Comparison of ENCODE assay signal across 8 cellular contexts in genomic region chr7:45259966-45260646, GRCh38.
A peak's percentile ranks its signal among the peaks of the same experiment; 100 is the strongest.
DNase-seq lines count a peak whose midpoint lies in the region; ATAC-seq, FAIRE-seq and TF ChIP-seq lines count a peak whose summit lies in the region.

No MANE protein-coding gene starts in this region.

- peak overlapping the region; percentile 43; the same call in 2 of the 3 replicates for H3K4me2 ChIP-seq in A549

- peak; percentile 88 for TF ChIP-seq CTCF in A549 (IDR thresholded peaks at IDR 0.05)

- H3K4me3 ChIP-seq in A549 (no peak overlapping the region), iPS DF 6.9 (ENCODE audit: low read length) (no peak overlapping the region)

- H3K27ac ChIP-seq in A549 = no peak overlapping the region
- H3K27ac ChIP-seq in iPS DF 6.9 (ENCODE audit: low read length) = no peak overlapping the region

- DNase-seq in A549 (ENCODE audit: low read depth in 1 of 2, low spot score in 1 of 2) (peak; percentile 39 to 60), HuH-7 (ENCODE audit: low spot score) (peak; percentile 65), T-helper 9 cell (peak; percentile 65), astrocyte of the hippocampus (ENCODE audit: low read depth, low spot score) (peak; percentile 44), iPS DF 6.9 (ENCODE audit: low read depth, low spot score) (peak; percentile 52), NCI-H748 treated with DMSO at 0.1 percent for 48 hours (lab: John Stamatoyannopoulos, UW) (no peak)
- peak; percentile 72 for DNase-seq in stimulated activated CD4-positive, alpha-beta T cell treated with anti-CD3 and anti-CD28 coated beads, Interleukin-12 subunit alpha, Interleukin-12 subunit beta, amount 100 ng/mL, for 4 hours

- 39% methylated on average over 18 of the region's 30 CpGs for WGBS in A549 (ENCODE audit: missing lambda C conversion rate)
- no CpG with 5 or more reads among the region's 30 CpGs for WGBS in iPS DF 6.9 (ENCODE audit: insufficient coverage, insufficient read length)

- no peak for TF ChIP-seq EP300 in A549 (IDR thresholded peaks at IDR 0.05)

- H3K27me3 ChIP-seq in iPS DF 6.9 (ENCODE audit: control insufficient read depth, insufficient read depth, low read length) = no peaks in the 10 kb centered on the region

- H3K9me3 ChIP-seq in A549 = no peaks in the 10 kb centered on the region
- no peaks in the 10 kb centered on the region for H3K9me3 ChIP-seq in iPS DF 6.9 (ENCODE audit: control insufficient read depth, insufficient read depth, low read length)

- ATAC-seq in A549 (peak; percentile 82 to 96), GM18498 (IDR thresholded peaks at IDR 0.05; ENCODE audit: unreplicated experiment) (peak; percentile 70)

- POLR2A ChIA-PET in A549 (lab: Yijun Ruan, JAX) = no interaction called here

- no peak for FAIRE-seq in A549 (lab: Jason Lieb, UNC)

- no peak for TF ChIP-seq POLR2A in A549 (IDR thresholded peaks at IDR 0.05; ENCODE audit: low read length)

- TF ChIP-seq RAD21 in A549 (conservative IDR thresholded peaks at IDR 0.05 in 1 of 2, IDR thresholded peaks at IDR 0.05 in 1 of 2) = peak; percentile 87 to 89

- no peaks in the 10 kb centered on the region for H3K36me3 ChIP-seq in iPS DF 6.9 (ENCODE audit: control insufficient read depth, insufficient read depth, low read length)

- CTCF ChIA-PET in A549 (lab: Yijun Ruan, JAX) = interaction anchor here (0.6 to 5.2 kb wide), 44 partner anchors 9 to 508 kb away, joined by 3 to 112 read pairs (median 4); partner anchors contain the start of gene RAMP3

- H3K4me1 ChIP-seq in A549 = no peaks in the 10 kb centered on the region
- 0 out of 2 replicates have a peak, but pooled peaks cover 1% of the 10 kb centered on the region for H3K4me1 ChIP-seq in iPS DF 6.9 (ENCODE audit: control insufficient read depth, insufficient read depth, low read length)

TF ChIP-seq in A549, 52 proteins besides CTCF, POLR2A, EP300 and RAD21:
- no peak for TF ChIP-seq CHD4 (IDR thresholded peaks at IDR 0.05; ENCODE audit: borderline replicate concordance)
- TF ChIP-seq CEBPB (IDR thresholded peaks at IDR 0.05) = no peak
- peak; percentile 83 for TF ChIP-seq SMC3 (IDR thresholded peaks at IDR 0.05)
- no peak for TF ChIP-seq GATA3 (IDR thresholded peaks at IDR 0.05; ENCODE audit: borderline replicate concordance)
